Comparison of ENCODE assay signal across 8 cellular contexts in genomic region chr1:236156512-236157208, GRCh38. TPM values are rescaled to one million over a fixed set of nuclear protein-coding genes. Genes with fewer than 3 reads are reported as not detected.
DNase-seq lines count a peak whose midpoint lies in the region; ATAC-seq and TF ChIP-seq lines count a peak whose summit lies in the region.

No MANE protein-coding gene starts in this region.

- no peak overlapping the region for H3K9ac ChIP-seq in neural progenitor cell

- CTCF ChIA-PET in activated B cell treated with CpG ODN at 0.5 μM for 24 hours (lab: Charles Lee) = no interaction called here

- peak overlapping the region; percentile 52 for H3K4me3 Mint-ChIP-seq in activated B cell treated with CpG ODN at 0.5 μM for 24 hours
- no peak overlapping the region for H3K4me3 Mint-ChIP-seq in neural progenitor cell

- H3K27me3 ChIP-seq in uterus = no peaks in the 10 kb centered on the region
- no peaks in the 10 kb centered on the region for H3K27me3 ChIP-seq in neural progenitor cell

- H4K20me1 ChIP-seq in neural progenitor cell (ENCODE audit: low read depth) = no peaks in the 10 kb centered on the region

- H3F3A ChIP-seq in neural progenitor cell (ENCODE audit: low read depth) = no peaks in the 10 kb centered on the region

- POLR2A ChIA-PET in activated B cell treated with CpG ODN at 0.5 μM for 24 hours (lab: Charles Lee) = interaction anchor here (0.6 to 3.4 kb wide), 8 partner anchors 9 to 642 kb away, joined by 3 to 33 read pairs (median 6); partner anchors contain the start of genes ERO1B, GPR137B and HEATR1

- no peak overlapping the region for H2AFZ ChIP-seq in neural progenitor cell (replicated peaks)

- peaks cover 57% of the 10 kb centered on the region for H3K4me1 Mint-ChIP-seq in activated B cell treated with CpG ODN at 0.5 μM for 24 hours
- peaks cover 17% of the 10 kb centered on the region for H3K4me1 Mint-ChIP-seq in neural progenitor cell

- TF ChIP-seq CTCF in activated B cell treated with CpG ODN at 0.5 μM for 24 hours (IDR thresholded peaks at IDR 0.05) (no peak), uterus (IDR thresholded peaks at IDR 0.05) (no peak), neural progenitor cell (IDR thresholded peaks at IDR 0.05) (no peak)

- H3K4me2 ChIP-seq in neural progenitor cell = no peak overlapping the region

- H3K27ac ChIP-seq in uterus = no peak overlapping the region
- no peak overlapping the region for H3K27ac ChIP-seq in neural progenitor cell

- H3K27me3 Mint-ChIP-seq in activated B cell treated with CpG ODN at 0.5 μM for 24 hours (peaks cover 2% of the 10 kb centered on the region), neural progenitor cell (ENCODE audit: insufficient read depth, low read depth) (peaks cover 4% of the 10 kb centered on the region)

- ATAC-seq in HG03108 (IDR thresholded peaks at IDR 0.05; ENCODE audit: unreplicated experiment) (peak; percentile 75), activated B cell treated with CpG ODN at 0.5 μM for 24 hours (ENCODE audit: low read depth) (peak; percentile 85)

- H3K79me2 ChIP-seq in neural progenitor cell (ENCODE audit: low read depth) = no peaks in the 10 kb centered on the region

- H3K9me3 ChIP-seq in uterus (peaks cover 0 to under 1% of the 10 kb centered on the region in 2 donors), neural progenitor cell (ENCODE audit: low read depth) (no peaks in the 10 kb centered on the region)

- H3K4me3 ChIP-seq in uterus (no peak overlapping the region), neural progenitor cell (no peak overlapping the region)

- H3K4me1 ChIP-seq in uterus (no peaks in the 10 kb centered on the region), neural progenitor cell (no peaks in the 10 kb centered on the region)

- peaks cover 9% of the 10 kb centered on the region for H3K36me3 Mint-ChIP-seq in activated B cell treated with CpG ODN at 0.5 μM for 24 hours (ENCODE audit: low read depth)
- peaks cover 19% of the 10 kb centered on the region for H3K36me3 Mint-ChIP-seq in neural progenitor cell

- no peak for TF ChIP-seq POLR2A in uterus (IDR thresholded peaks at IDR 0.05)

- DNase-seq in CD1c-positive myeloid dendritic cell (ENCODE audit: extremely low spot score) = peak; percentile 73
- peak; percentile 80 for DNase-seq in GM19240 (ENCODE audit: insufficient read length, low spot score)
- DNase-seq in activated B cell treated with CpG ODN at 0.5 μM for 24 hours = peak; percentile 44
- peak; percentile 86 for DNase-seq in posterior vena cava (ENCODE audit: low spot score)
- no peak for DNase-seq in NCI-H82 (lab: John Stamatoyannopoulos, UW)
- DNase-seq in uterus = no peak
- no peak for DNase-seq in neural progenitor cell (ENCODE audit: low spot score)

- H3K36me3 ChIP-seq in uterus (no peaks in the 10 kb centered on the region), neural progenitor cell (no peaks in the 10 kb centered on the region)

- H3K9me3 Mint-ChIP-seq in activated B cell treated with CpG ODN at 0.5 μM for 24 hours (peaks cover 5% of the 10 kb centered on the region), neural progenitor cell (peaks cover 15% of the 10 kb centered on the region)

- peak overlapping the region; percentile 83 for H3K27ac Mint-ChIP-seq in activated B cell treated with CpG ODN at 0.5 μM for 24 hours
- no peak overlapping the region for H3K27ac Mint-ChIP-seq in neural progenitor cell

- intact Hi-C loops in activated B cell treated with CpG ODN at 0.5 μM for 24 hours (cut with micrococcal nuclease) (loop anchor here (1.0 to 2.0 kb wide), 5 partner anchors 14 to 828 kb away; partner anchors contain the start of genes ARID4B, GGPS1, GPR137B and LYST), posterior vena cava (cut with DNase I) (no loop called here), uterus (cut with DNase I; ENCODE audit: low total_unique reads) (no loop called here)

RNA-seq across cellular contexts. Expression of gene GPR137B, which starts 14.3 kb away (rescaled TPM):
- 10.6 and 11.8 TPM in 2 replicates for total RNA-seq in activated B cell treated with CpG ODN at 0.5 μM for 24 hours
- 10 to 100 TPM; 13.7 to 15.7 TPM for total RNA-seq in posterior vena cava
- total RNA-seq in uterus = 10 to 100 TPM in 3 of 4 donors, under 1 TPM in 1; 0.29 to 15.1 (median 11.2) TPM
- total RNA-seq in neural progenitor cell (ENCODE audit: low replicate concordance) = 4.3 and 4.5 TPM in 2 replicates

Comparison
In these comparisons a context has a peak if more than half of its experiments do, and no peak if none do; other contexts are left out.
1. DNase-seq: peak in CD1c-positive myeloid dendritic cell (single experiment), GM19240 (single experiment), activated B cell treated with CpG ODN at 0.5 μM for 24 hours (single experiment) and posterior vena cava (single experiment); none in NCI-H82 (single experiment), uterus (0 of 2) and neural progenitor cell (single experiment).